ENCODE assay signal across 15 cellular contexts in genomic region chr7:4215176-4215720, GRCh38.
A peak's percentile ranks its signal among the peaks of the same experiment; 100 is the strongest.
DNase-seq lines count a peak whose midpoint lies in the region; ATAC-seq and TF ChIP-seq lines count a peak whose summit lies in the region.
"Had no signal": no experiment of that assay in that cellular context is flagged by ENCODE, and none has a peak within 500 bp of the region (broad histone marks: within the 10 kb centered on the region; RNA-seq: fewer than 3 reads in every experiment).

No MANE protein-coding gene starts in this region.

- no peak overlapping the region for H3K4me2 ChIP-seq in neuronal stem cell (ENCODE audit: insufficient read depth, low read length, poor library complexity, severe bottlenecking)
- H3K4me2 ChIP-seq: A549 had no signal

- no peak overlapping the region for H4K91ac ChIP-seq in neuronal stem cell (ENCODE audit: low read depth, low read length, poor library complexity)

- H3K27ac Mint-ChIP-seq in mesothelial cell of epicardium: no peak overlapping the region
- H3K27ac Mint-ChIP-seq: CD4-positive, alpha-beta T cell had no signal

- no peak overlapping the region for H2AFZ ChIP-seq in neuronal stem cell (ENCODE audit: low read length)
- H2AFZ ChIP-seq: GM23248 had no signal

- peak overlapping the region; percentile 16 for H2BK12ac ChIP-seq in neuronal stem cell (ENCODE audit: low read length)

- peaks cover 6% of the 10 kb centered on the region for H3K36me3 Mint-ChIP-seq in mesothelial cell of epicardium

- 95% methylated on average over 19 of the region's 19 CpGs for WGBS in heart right ventricle, 2 donors
- WGBS in neuronal stem cell (ENCODE audit: extremely low coverage in 2 of 2, insufficient read length in 2 of 2, insufficient replicate concordance in 1 of 2), 2 donors: no CpG with 5 or more reads among the region's 19 CpGs

- no peaks in the 10 kb centered on the region for H3K27me3 Mint-ChIP-seq in mesothelial cell of epicardium (ENCODE audit: low read depth)
- H3K27me3 Mint-ChIP-seq: CD4-positive, alpha-beta T cell had no signal

- TF ChIP-seq CTCF in heart right ventricle (IDR thresholded peaks at IDR 0.05): no peak
- TF ChIP-seq CTCF in upper lobe of right lung (IDR thresholded peaks at IDR 0.05): no peak
- no peak for TF ChIP-seq CTCF in mesothelial cell of epicardium (IDR thresholded peaks at IDR 0.05; ENCODE audit: unreplicated experiment)
- no peak for TF ChIP-seq CTCF in uterus (IDR thresholded peaks at IDR 0.05)

- peak overlapping the region; percentile 69 for H3K23ac ChIP-seq in neuronal stem cell (ENCODE audit: low read depth, low read length, poor library complexity)

- no peak overlapping the region for H2BK120ac ChIP-seq in neuronal stem cell (ENCODE audit: low read depth, low read length)

- H2BK15ac ChIP-seq in neuronal stem cell (ENCODE audit: low read length): peak overlapping the region; percentile 35

- peak overlapping the region; percentile 85 for H3K18ac ChIP-seq in neuronal stem cell (ENCODE audit: low read length)

- peak overlapping the region; percentile 47 for H2AK5ac ChIP-seq in neuronal stem cell (ENCODE audit: low read depth, low read length)

- H3K27ac ChIP-seq in heart right ventricle: no peak overlapping the region
- H3K27ac ChIP-seq in neuronal stem cell (replicated peaks; ENCODE audit: low read length): no peak overlapping the region
- H3K27ac ChIP-seq in upper lobe of right lung: no peak overlapping the region
- no peak overlapping the region for H3K27ac ChIP-seq in uterus
- H3K27ac ChIP-seq: 22Rv1, A549, C4-2B, GM23248 had no signal

- H3K4me1 Mint-ChIP-seq in mesothelial cell of epicardium: peaks cover 3% of the 10 kb centered on the region

- H2BK5ac ChIP-seq in neuronal stem cell (ENCODE audit: low read length): no peak overlapping the region

- TF ChIP-seq POLR2A in uterus (IDR thresholded peaks at IDR 0.05): no peak

- no peak overlapping the region for H3K4ac ChIP-seq in neuronal stem cell (ENCODE audit: low read length)

- ATAC-seq in Right ventricle myocardium inferior (no peak), heart right ventricle (no peak), upper lobe of right lung (peak; percentile 26)
- ATAC-seq: A549 had no signal

- no peak overlapping the region for H4K8ac ChIP-seq in neuronal stem cell (ENCODE audit: low read depth, low read length)

- H3K9ac ChIP-seq in neuronal stem cell (ENCODE audit: low read depth, low read length, poor library complexity): no peak overlapping the region
- H3K9ac ChIP-seq: GM23248 had no signal

- H3K4me1 ChIP-seq in heart right ventricle: no peaks in the 10 kb centered on the region
- peaks cover 0 to 2% of the 10 kb centered on the region in 2 donors for H3K4me1 ChIP-seq in neuronal stem cell (ENCODE audit: control insufficient read depth in 2 of 2, insufficient read depth in 1 of 2, low read depth in 1 of 2, low read length in 2 of 2)
- no peaks in the 10 kb centered on the region for H3K4me1 ChIP-seq in upper lobe of right lung
- no peaks in the 10 kb centered on the region for H3K4me1 ChIP-seq in uterus
- H3K4me1 ChIP-seq: A549, Caco-2, HAP-1 had no signal

- H3K9me3 Mint-ChIP-seq in mesothelial cell of epicardium: peaks cover 6% of the 10 kb centered on the region
- H3K9me3 Mint-ChIP-seq: CD4-positive, alpha-beta T cell had no signal

- DNase-seq in Right ventricle myocardium inferior (ENCODE audit: missing footprints) (peak; percentile 58), heart right ventricle (no peak), neuronal stem cell (ENCODE audit: low spot score) (no peak), upper lobe of right lung (no peak), mesothelial cell of epicardium (ENCODE audit: low spot score in 2 of 2, unreplicated experiment in 2 of 2) (no peak), uterus (no peak)
- DNase-seq in stimulated activated CD4-positive, alpha-beta T cell treated with anti-CD3 and anti-CD28 coated beads, Interleukin-2, amount 100 ng/mL, for 48 hours: no peak
- DNase-seq: AML-193; Caco-2; CD4-positive, alpha-beta T cell; GM23248 had no signal

- H3K27me3 ChIP-seq in heart right ventricle (no peaks in the 10 kb centered on the region), neuronal stem cell (ENCODE audit: control insufficient read depth in 3 of 3, insufficient read depth in 3 of 3, low read depth in 1 of 3, low read length in 3 of 3) (no peaks in the 10 kb centered on the region), upper lobe of right lung (no peaks in the 10 kb centered on the region), uterus (no peaks in the 10 kb centered on the region)

- no peak overlapping the region for H3K4me3 Mint-ChIP-seq in mesothelial cell of epicardium
- H3K4me3 Mint-ChIP-seq: CD4-positive, alpha-beta T cell had no signal

- H3K9me3 ChIP-seq in heart right ventricle (no peaks in the 10 kb centered on the region), neuronal stem cell (replicated peaks in 1 of 2; ENCODE audit: control insufficient read depth in 2 of 2, insufficient read depth in 1 of 2, low read depth in 1 of 2, low read length in 2 of 2) (peaks cover 0 to 2% of the 10 kb centered on the region in 2 donors), upper lobe of right lung (no peaks in the 10 kb centered on the region), uterus (no peaks in the 10 kb centered on the region)
- H3K9me3 ChIP-seq: A549, Caco-2, HAP-1 had no signal

- H3K4me3 ChIP-seq in heart right ventricle (no peak overlapping the region), neuronal stem cell (ENCODE audit: low read length in 2 of 2) (no peak overlapping the region), upper lobe of right lung (no peak overlapping the region), uterus (no peak overlapping the region)
- H3K4me3 ChIP-seq: A549, GM23248, HAP-1 had no signal

- intact Hi-C loops in Right ventricle myocardium inferior (cut with DNase I): no loop called here
- intact Hi-C loops in heart right ventricle (cut with DNase I): no loop called here
- intact Hi-C loops in upper lobe of right lung (cut with DNase I): no loop called here
- intact Hi-C loops in uterus (cut with DNase I; ENCODE audit: low total_unique reads): no loop called here

- H3K14ac ChIP-seq in neuronal stem cell (ENCODE audit: low read length): no peak overlapping the region

- no peaks in the 10 kb centered on the region for H3K79me1 ChIP-seq in neuronal stem cell (ENCODE audit: low read depth, low read length)

- H3K36me3 ChIP-seq in heart right ventricle (no peaks in the 10 kb centered on the region), neuronal stem cell (replicated peaks in 1 of 2; ENCODE audit: control insufficient read depth in 2 of 2, insufficient read depth in 2 of 2, low read length in 2 of 2) (peaks cover 0 to 9% of the 10 kb centered on the region in 2 donors), upper lobe of right lung (no peaks in the 10 kb centered on the region), uterus (no peaks in the 10 kb centered on the region)
- H3K36me3 ChIP-seq: HAP-1 had no signal
